30 cellular contexts compared by ENCODE assay signal in the genomic region with DNA sequence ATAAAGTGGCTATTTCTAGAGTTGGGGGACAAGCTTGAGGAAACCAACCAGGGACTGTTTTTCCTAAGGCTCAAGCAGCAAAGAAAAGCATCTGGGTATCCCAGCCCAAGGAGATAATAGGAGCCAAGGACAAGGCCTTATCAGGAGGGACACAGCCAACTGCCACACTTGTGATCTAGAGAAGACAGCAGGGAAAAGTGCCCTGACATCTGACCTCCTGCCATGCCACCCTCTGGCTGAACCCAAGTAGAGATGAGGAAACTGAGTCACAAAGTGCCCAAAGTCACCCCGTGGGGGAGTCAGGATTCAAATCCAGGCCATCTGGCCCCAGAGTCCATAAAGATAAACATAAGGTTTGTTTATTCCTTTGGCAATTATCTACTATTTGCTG. TPM values are rescaled to one million over a fixed set of nuclear protein-coding genes. Genes with fewer than 3 reads are reported as not detected.
DNase-seq lines count a peak whose midpoint lies in the region; ATAC-seq and TF ChIP-seq lines count a peak whose summit lies in the region.
"Had no signal": no experiment of that assay in that cellular context is flagged by ENCODE, and none has a peak within 500 bp of the region (broad histone marks: within the 10 kb centered on the region; RNA-seq: fewer than 3 reads in every experiment).

No MANE protein-coding gene starts in this region.

- TF ChIP-seq POLR2A in transverse colon (IDR thresholded peaks at IDR 0.05), result no peak

- DNase-seq in transverse colon (no peak), NCI-H1092 treated with DMSO at 0.1 percent for 48 hours (lab: John Stamatoyannopoulos, UW) (no peak), NCI-H1694 treated with DMSO at 0.1 percent for 48 hours (lab: John Stamatoyannopoulos, UW) (no peak), type B pancreatic cell (ENCODE audit: extremely low spot score, unreplicated experiment) (no peak)
- DNase-seq: activated CD4-positive, alpha-beta memory T cell treated with anti-CD3 and anti-CD28 coated beads for 36 hours; activated CD8-positive, alpha-beta memory T cell treated with anti-CD3 and anti-CD28 coated beads, Interleukin-2, amount 50 U/mL, for 48 hours; DND-41; effector memory CD4-positive, alpha-beta T cell; HFFc6; KBM-7; mesendoderm; MM.1S; NCI-H1436; NCI-H345; NCI-H748 treated with DMSO at 0.1 percent for 48 hours; T-cell had no signal

- no peak for TF ChIP-seq RAD21 in liver (IDR thresholded peaks at IDR 0.05)

- no peak overlapping the region for H3K4me3 Mint-ChIP-seq in type B pancreatic cell
- H3K4me3 Mint-ChIP-seq: activated CD4-positive, alpha-beta memory T cell treated with anti-CD3 and anti-CD28 coated beads for 36 hours; activated naive CD4-positive, alpha-beta T cell treated with anti-CD3 and anti-CD28 coated beads, Interleukin-2, amount 50 U/mL, for 24 hours; activated T-helper 17 cell treated with anti-CD3 and anti-CD28 coated beads, Interleukin-2, amount 50 U/mL, for 72 hours; HFFc6; stimulated activated naive CD8-positive, alpha-beta T cell treated with anti-CD3 and anti-CD28 coated beads, Interleukin-15, Interleukin-2, amounts not matched to agents 100 ng/mL and 50 ng/mL, for 24 hours; T-cell had no signal

- no peak for TF ChIP-seq CTCF in liver (IDR thresholded peaks at IDR 0.05; ENCODE audit: low read depth, low read length, missing input control)
- TF ChIP-seq CTCF in transverse colon (IDR thresholded peaks at IDR 0.05), result no peak
- TF ChIP-seq CTCF in type B pancreatic cell (conservative IDR thresholded peaks at IDR 0.05), result no peak

- ATAC-seq in HG02970 (IDR thresholded peaks at IDR 0.05; ENCODE audit: low FRiP score, unreplicated experiment), result no peak
- ATAC-seq: activated CD4-positive, CD25-positive, alpha-beta regulatory T cell treated with anti-CD3 and anti-CD28 coated beads, Interleukin-2, amount 50 U/mL, for 24 hours; activated T-helper 17 cell treated with anti-CD3 and anti-CD28 coated beads, Interleukin-2, amount 50 U/mL, for 72 hours; T-cell had no signal

- H3K27ac Mint-ChIP-seq in type B pancreatic cell, result no peak overlapping the region
- H3K27ac Mint-ChIP-seq: activated CD4-positive, alpha-beta memory T cell treated with anti-CD3 and anti-CD28 coated beads for 36 hours; activated naive CD4-positive, alpha-beta T cell treated with anti-CD3 and anti-CD28 coated beads, Interleukin-2, amount 50 U/mL, for 24 hours; activated T-helper 17 cell treated with anti-CD3 and anti-CD28 coated beads, Interleukin-2, amount 50 U/mL, for 72 hours; HFFc6; stimulated activated naive CD8-positive, alpha-beta T cell treated with anti-CD3 and anti-CD28 coated beads, Interleukin-15, Interleukin-2, amounts not matched to agents 100 ng/mL and 50 ng/mL, for 24 hours; T-cell had no signal

- H3K9me3 ChIP-seq in HUES48 (ENCODE audit: control insufficient read depth, insufficient read depth, low read length) (peaks cover 3% of the 10 kb centered on the region; the same call in 1 of the 2 replicates), liver (ENCODE audit: control insufficient read depth in 4 of 4, low read length in 3 of 4) (peaks cover 0 to 4% (median 0%) of the 10 kb centered on the region in 4 donors), transverse colon (peaks cover 4 to 5% of the 10 kb centered on the region in 2 donors)

- H3K9me3 Mint-ChIP-seq in type B pancreatic cell, result peaks cover 6% of the 10 kb centered on the region
- H3K9me3 Mint-ChIP-seq: activated naive CD4-positive, alpha-beta T cell treated with anti-CD3 and anti-CD28 coated beads, Interleukin-2, amount 50 U/mL, for 24 hours had no signal

- no peaks in the 10 kb centered on the region for H3K36me3 Mint-ChIP-seq in type B pancreatic cell
- H3K36me3 Mint-ChIP-seq: T-cell had no signal

- H3K9ac ChIP-seq in HUES48 (ENCODE audit: low read depth, low read length), result peak overlapping the region; percentile 16
- peak overlapping the region in 1 of 2 donors; percentile 16 for H3K9ac ChIP-seq in liver (ENCODE audit: low read depth in 1 of 2, low read length in 2 of 2)

- peaks cover under 1% of the 10 kb centered on the region for H3K27me3 Mint-ChIP-seq in type B pancreatic cell

- peaks cover 9% of the 10 kb centered on the region for H3K4me1 Mint-ChIP-seq in type B pancreatic cell (ENCODE audit: unreplicated experiment)
- H3K4me1 Mint-ChIP-seq: activated naive CD4-positive, alpha-beta T cell treated with anti-CD3 and anti-CD28 coated beads, Interleukin-2, amount 50 U/mL, for 24 hours; activated T-helper 17 cell treated with anti-CD3 and anti-CD28 coated beads, Interleukin-2, amount 50 U/mL, for 72 hours; T-cell had no signal

- intact Hi-C loops in transverse colon (cut with DNase I; ENCODE audit: low total_unique reads), result no loop called here

- in situ Hi-C loops in transverse colon (cut with MboI; ENCODE audit: low pct_ligation_motif_present in 1 of 4, low pct_unique_long_range_greater_than_20kb in 1 of 4, low sequenced_read_pairs in 3 of 4), result no loop called here

- peaks cover 38% of the 10 kb centered on the region for H3K4me1 ChIP-seq in HUES48 (ENCODE audit: control insufficient read depth, insufficient read depth, low read length)
- H3K4me1 ChIP-seq in liver (ENCODE audit: control insufficient read depth in 4 of 4, insufficient read depth in 4 of 4, low read length in 3 of 4), result peaks cover 11 to 70% (median 54%) of the 10 kb centered on the region in 4 donors
- H3K4me1 ChIP-seq in transverse colon, result peaks cover 0 to 12% (median 3%) of the 10 kb centered on the region in 4 donors

- H3K36me3 ChIP-seq in HUES48 (ENCODE audit: control insufficient read depth, insufficient read depth, low read length), result no peaks in the 10 kb centered on the region
- peaks cover 0 to 1% (median under 1%) of the 10 kb centered on the region in 4 donors for H3K36me3 ChIP-seq in liver (ENCODE audit: control insufficient read depth in 4 of 4, insufficient read depth in 3 of 4, low read depth in 1 of 4, low read length in 3 of 4)
- no peaks in the 10 kb centered on the region for H3K36me3 ChIP-seq in transverse colon

- 15% methylated on average over 1 of the region's 1 CpG for WGBS in liver
- WGBS in transverse colon (ENCODE audit: low coverage in 1 of 2), 2 donors, result 0 to 29% methylated on average over 1 of the region's 1 CpG

- TF ChIP-seq EP300 in transverse colon (IDR thresholded peaks at IDR 0.05; ENCODE audit: low read depth), result no peak

- no peaks in the 10 kb centered on the region for H3K27me3 ChIP-seq in HUES48 (ENCODE audit: control insufficient read depth, insufficient read depth, low read length)
- no peaks in the 10 kb centered on the region for H3K27me3 ChIP-seq in liver (ENCODE audit: control insufficient read depth in 4 of 4, insufficient read depth in 4 of 4, low read length in 3 of 4)
- peaks cover 11% of the 10 kb centered on the region for H3K27me3 ChIP-seq in transverse colon

- no peak overlapping the region; the same call in 1 of the 2 replicates for H3K4me3 ChIP-seq in HUES48 (ENCODE audit: low read depth, low read length)
- peak overlapping the region in 1 of 3 donors; percentile 20 for H3K4me3 ChIP-seq in liver (ENCODE audit: low read depth in 1 of 3, low read length in 3 of 3)
- H3K4me3 ChIP-seq in transverse colon, result no peak overlapping the region
- H3K4me3 ChIP-seq: psoas muscle, skin epidermis had no signal

- H3K27ac ChIP-seq in HUES48 (ENCODE audit: low read depth, low read length) (peak overlapping the region; percentile 88), cingulate gyrus (ENCODE audit: low read depth, low read length) (peak overlapping the region; percentile 39), liver (ENCODE audit: low read depth in 1 of 2, low read length in 2 of 2) (peak overlapping the region; percentile 95 to 98), transverse colon (peak overlapping the region in 3 of 4 donors; percentile 26 to 41 (median 38))
- H3K27ac ChIP-seq: coronary artery, psoas muscle, skin epidermis had no signal

TF ChIP-seq in liver, 16 proteins besides CTCF, POLR2A, EP300 and RAD21 (continues in another document):
- TF ChIP-seq FOXA1 (IDR thresholded peaks at IDR 0.05), result no peak
- TF ChIP-seq, protein P1, sequence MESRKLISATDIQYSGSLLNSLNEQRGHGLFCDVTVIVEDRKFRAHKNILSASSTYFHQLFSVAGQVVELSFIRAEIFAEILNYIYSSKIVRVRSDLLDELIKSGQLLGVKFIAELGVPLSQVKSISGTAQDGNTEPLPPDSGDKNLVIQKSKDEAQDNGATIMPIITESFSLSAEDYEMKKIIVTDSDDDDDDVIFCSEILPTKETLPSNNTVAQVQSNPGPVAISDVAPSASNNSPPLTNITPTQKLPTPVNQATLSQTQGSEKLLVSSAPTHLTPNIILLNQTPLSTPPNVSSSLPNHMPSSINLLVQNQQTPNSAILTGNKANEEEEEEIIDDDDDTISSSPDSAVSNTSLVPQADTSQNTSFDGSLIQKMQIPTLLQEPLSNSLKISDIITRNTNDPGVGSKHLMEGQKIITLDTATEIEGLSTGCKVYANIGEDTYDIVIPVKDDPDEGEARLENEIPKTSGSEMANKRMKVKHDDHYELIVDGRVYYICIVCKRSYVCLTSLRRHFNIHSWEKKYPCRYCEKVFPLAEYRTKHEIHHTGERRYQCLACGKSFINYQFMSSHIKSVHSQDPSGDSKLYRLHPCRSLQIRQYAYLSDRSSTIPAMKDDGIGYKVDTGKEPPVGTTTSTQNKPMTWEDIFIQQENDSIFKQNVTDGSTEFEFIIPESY (IDR thresholded peaks at IDR 0.05), result no peak
- no peak for TF ChIP-seq HNF4A (conservative IDR thresholded peaks at IDR 0.05)
- TF ChIP-seq GABPA (IDR thresholded peaks at IDR 0.05 in 1 of 2, conservative IDR thresholded peaks at IDR 0.05 in 1 of 2), result no peak
- no peak for TF ChIP-seq JUND (IDR thresholded peaks at IDR 0.05)
- TF ChIP-seq, protein P2, sequence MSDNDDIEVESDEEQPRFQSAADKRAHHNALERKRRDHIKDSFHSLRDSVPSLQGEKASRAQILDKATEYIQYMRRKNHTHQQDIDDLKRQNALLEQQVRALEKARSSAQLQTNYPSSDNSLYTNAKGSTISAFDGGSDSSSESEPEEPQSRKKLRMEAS (IDR thresholded peaks at IDR 0.05), result no peak
- TF ChIP-seq FOXA2 (IDR thresholded peaks at IDR 0.05), result no peak

RNA-seq across cellular contexts. Expression of a gene that starts 3.6 kb away (rescaled TPM):
- 1,000 to 10,000 TPM in 1 of 2 donors, 100 to 1,000 TPM in 1; 761 to 1,404 TPM for total RNA-seq in liver
- 1,000 to 10,000 TPM in 1 of 2 donors, 100 to 1,000 TPM in 1; 561 to 1,485 TPM for polyA plus RNA-seq in liver
- total RNA-seq in transverse colon, result not detected
- total RNA-seq in type B pancreatic cell (ENCODE audit: low replicate concordance), result not detected in 2 replicates
- total RNA-seq: activated CD4-positive, alpha-beta memory T cell treated with anti-CD3 and anti-CD28 coated beads for 36 hours; activated T-helper 17 cell treated with anti-CD3 and anti-CD28 coated beads, Interleukin-2, amount 50 U/mL, for 72 hours; HFFc6; SK-MEL-5 had no signal
- polyA plus RNA-seq: AG04450, esophagus had no signal

RNA-seq across cellular contexts. Expression of a gene that starts 38.8 kb away (rescaled TPM):
- total RNA-seq in liver, result 10 to 100 TPM in 1 of 2 donors, under 1 TPM in 1; 0.08 to 10.3 TPM
- under 1 TPM in 1 of 2 donors, not detected in 1; 0.37 TPM for polyA plus RNA-seq in liver
- total RNA-seq in transverse colon, result not detected
- 0.17 TPM in 1 of 2 replicates, not detected in the other for total RNA-seq in type B pancreatic cell (ENCODE audit: low replicate concordance)
- total RNA-seq: activated CD4-positive, alpha-beta memory T cell treated with anti-CD3 and anti-CD28 coated beads for 36 hours; activated T-helper 17 cell treated with anti-CD3 and anti-CD28 coated beads, Interleukin-2, amount 50 U/mL, for 72 hours; HFFc6; SK-MEL-5; T-cell had no signal

Comparison
In these comparisons a context has a peak if more than half of its experiments do, and no peak if none do; other contexts are left out.
1. H3K27ac ChIP-seq: peak in every context shown above with its lines; median percentile 96 in liver; 88 in HUES48; 39 in cingulate gyrus; 38 in transverse colon.
2. RNA of a gene that starts 3.6 kb away (total RNA-seq): 761 to 1,404 TPM in liver; not detected in transverse colon and not detected in type B pancreatic cell; every median in the first group is over 100 times any median in the second.